29 cellular contexts compared by ENCODE assay signal in the genomic region with DNA sequence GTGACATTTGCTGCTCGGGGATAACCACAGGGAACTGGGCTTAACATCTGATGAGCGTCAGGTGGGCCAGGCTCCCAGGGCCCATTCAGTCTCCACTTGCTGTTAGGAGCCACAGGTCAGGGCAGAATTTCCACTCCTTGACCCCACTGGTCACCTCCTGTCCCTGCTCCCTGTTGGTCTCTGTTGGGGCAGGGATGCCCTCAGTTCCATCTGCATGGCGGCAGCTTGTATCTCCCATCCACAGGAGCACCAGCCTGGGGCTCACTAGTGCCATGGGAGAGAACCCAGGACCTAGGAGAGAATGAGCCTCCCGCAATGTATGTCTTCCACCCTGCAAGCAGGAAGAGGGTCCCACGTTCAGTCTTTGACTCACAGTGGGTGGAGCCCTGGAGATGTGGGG.
DNase-seq lines count a peak whose midpoint lies in the region; ATAC-seq and TF ChIP-seq lines count a peak whose summit lies in the region.
"Had no signal": no experiment of that assay in that cellular context is flagged by ENCODE, and none has a peak within 500 bp of the region (broad histone marks: within the 10 kb centered on the region; RNA-seq: fewer than 3 reads in every experiment).

No MANE protein-coding gene starts in this region.

- H3K9me1 ChIP-seq in IMR-90 (ENCODE audit: insufficient read depth, low read length) = peaks cover 29% of the 10 kb centered on the region

- H3K27me3 ChIP-seq in CD4-positive, CD25-positive, alpha-beta regulatory T cell (ENCODE audit: control insufficient read depth, insufficient read depth, low read length) = no peaks in the 10 kb centered on the region
- no peaks in the 10 kb centered on the region for H3K27me3 ChIP-seq in IMR-90 (ENCODE audit: control insufficient read depth, insufficient read depth, low read length)
- H3K27me3 ChIP-seq in parathyroid adenoma (ENCODE audit: control insufficient read depth, insufficient read depth, low read length) = no peaks in the 10 kb centered on the region
- H3K27me3 ChIP-seq: ascending aorta, esophagus muscularis mucosa, SJCRH30, suprapubic skin had no signal

- H3K4me1 ChIP-seq in CD4-positive, CD25-positive, alpha-beta regulatory T cell (ENCODE audit: control insufficient read depth, insufficient read depth, low read length, poor library complexity, severe bottlenecking) = peaks cover 20% of the 10 kb centered on the region
- peaks cover 15% of the 10 kb centered on the region for H3K4me1 ChIP-seq in IMR-90 (ENCODE audit: control insufficient read depth, insufficient read depth, low read length)
- H3K4me1 ChIP-seq in parathyroid adenoma = peaks cover 93% of the 10 kb centered on the region
- H3K4me1 ChIP-seq: ascending aorta had no signal

- H2BK5ac ChIP-seq in IMR-90 (ENCODE audit: low read depth, low read length, poor library complexity, severe bottlenecking) = no peak overlapping the region

- no peak overlapping the region for H4K5ac ChIP-seq in IMR-90 (ENCODE audit: low read depth, low read length)

- no peaks in the 10 kb centered on the region for H3K36me3 ChIP-seq in CD4-positive, CD25-positive, alpha-beta regulatory T cell (ENCODE audit: control insufficient read depth, insufficient read depth, low read length)
- no peaks in the 10 kb centered on the region for H3K36me3 ChIP-seq in IMR-90 (ENCODE audit: control insufficient read depth, insufficient read depth, low read length)
- no peaks in the 10 kb centered on the region for H3K36me3 ChIP-seq in parathyroid adenoma (ENCODE audit: control insufficient read depth, insufficient read depth, low read length)
- H3K36me3 ChIP-seq: ascending aorta, esophagus muscularis mucosa had no signal

- no peak overlapping the region for H2BK20ac ChIP-seq in IMR-90 (ENCODE audit: low read depth, low read length)

- no peak overlapping the region for H3K18ac ChIP-seq in IMR-90 (ENCODE audit: low read depth, low read length)

- ATAC-seq in CD4-positive, CD25-positive, alpha-beta regulatory T cell (ENCODE audit: low read depth in 2 of 2) = no peak
- no peak for ATAC-seq in IMR-90 (ENCODE audit: low read depth)
- ATAC-seq in HG02678 (IDR thresholded peaks at IDR 0.05; ENCODE audit: unreplicated experiment) = no peak
- no peak for ATAC-seq in GM21423 (IDR thresholded peaks at IDR 0.05; ENCODE audit: unreplicated experiment)
- ATAC-seq: CD8-positive, alpha-beta T cell; left lobe of liver had no signal

- no peak overlapping the region for H3K4me3 Mint-ChIP-seq in CD4-positive, CD25-positive, alpha-beta regulatory T cell
- H3K4me3 Mint-ChIP-seq: activated CD4-positive, alpha-beta memory T cell treated with anti-CD3 and anti-CD28 coated beads for 36 hours; activated naive CD8-positive, alpha-beta T cell treated with anti-CD3 and anti-CD28 coated beads, Interleukin-2, amount 10 ng/mL, durations not matched to agents 7 days and 5 days; CD8-positive, alpha-beta T cell; dendritic cell treated with granulocyte-macrophage colony-stimulating factor and Interleukin-4, amounts not matched to agents 40 ng/mL and 50 ng/mL, for 4 days; endodermal cell had no signal

- H3K9me3 Mint-ChIP-seq in CD4-positive, CD25-positive, alpha-beta regulatory T cell = no peaks in the 10 kb centered on the region
- H3K9me3 Mint-ChIP-seq: activated CD4-positive, alpha-beta memory T cell treated with anti-CD3 and anti-CD28 coated beads for 36 hours; activated naive CD8-positive, alpha-beta T cell treated with anti-CD3 and anti-CD28 coated beads, Interleukin-2, amount 10 ng/mL, durations not matched to agents 7 days and 5 days; CD8-positive, alpha-beta T cell; dendritic cell treated with granulocyte-macrophage colony-stimulating factor and Interleukin-4, amounts not matched to agents 40 ng/mL and 50 ng/mL, for 4 days; endodermal cell had no signal

- H3K56ac ChIP-seq in IMR-90 (ENCODE audit: extremely low read depth, insufficient read depth, low read length) = no peak overlapping the region

- H3K4me2 ChIP-seq in IMR-90 (ENCODE audit: low read depth, low read length) (no peak overlapping the region), parathyroid adenoma (ENCODE audit: low read length) (no peak overlapping the region)

- intact Hi-C loops in IMR-90 (cut with micrococcal nuclease) = no loop called here

- H4K8ac ChIP-seq in IMR-90 (ENCODE audit: low read depth in 2 of 2, low read length in 2 of 2) = no peak overlapping the region

- H4K20me1 ChIP-seq in IMR-90 (ENCODE audit: insufficient read depth, low read length) = no peaks in the 10 kb centered on the region

- no peak overlapping the region for H2AK9ac ChIP-seq in IMR-90 (replicated peaks; ENCODE audit: low read depth, low read length, poor library complexity)

- WGBS in IMR-90 (ENCODE audit: extremely low coverage in 2 of 2, insufficient read length in 1 of 2), 2 experiments = 50% methylated on average over 2 of the region's 5 CpGs; no CpG with 5 or more reads in 1 of the 2 experiments

- POLR2A ChIA-PET in IMR-90 (lab: Charles Lee; ENCODE audit: unreplicated experiment) = no interaction called here

- in situ Hi-C loops in IMR-90 (cut with MboI; ENCODE audit: low sequenced_read_pairs) = no loop called here

- CTCF ChIA-PET in IMR-90 (lab: Yijun Ruan, JAX) = interaction anchor here (1.3 kb wide), 1 partner anchor 20 kb away, joined by 4 read pairs; no protein-coding TSS in a partner anchor

- DNase-seq in CD4-positive, CD25-positive, alpha-beta regulatory T cell = no peak
- DNase-seq in IMR-90 (no peak), NCI-H526 (lab: John Stamatoyannopoulos, UW) (no peak)
- DNase-seq: activated CD4-positive, alpha-beta memory T cell treated with anti-CD3 and anti-CD28 coated beads for 36 hours; activated CD8-positive, alpha-beta memory T cell treated with anti-CD3 and anti-CD28 coated beads, Interleukin-2, amount 50 U/mL, for 4 hours; activated effector memory CD4-positive, alpha-beta T cell treated with Interleukin-2 at 50 U/mL for 16 hours; activated naive CD8-positive, alpha-beta T cell treated with anti-CD3 and anti-CD28 coated beads, Interleukin-2, amount 10 ng/mL, durations not matched to agents 7 days and 5 days; CD8-positive, alpha-beta T cell; DMS 273 treated with DMSO at 0.1 percent for 48 hours; endodermal cell; foreskin melanocyte; H7; KG1; mesendoderm; NCI-H1417 treated with DMSO at 0.1 percent for 48 hours; NCI-H2081 treated with DMSO at 0.1 percent for 48 hours; NCI-H345; NCI-H774; SJCRH30; stimulated activated CD4-positive, alpha-beta T cell treated with anti-CD3 and anti-CD28 coated beads, Interleukin-2, amount 100 ng/mL, for 24 hours had no signal

- H2AFZ ChIP-seq in IMR-90 (replicated peaks; ENCODE audit: low read length, poor library complexity) (no peak overlapping the region), parathyroid adenoma (no peak overlapping the region)

- H3K79me2 ChIP-seq in parathyroid adenoma = peaks cover 17% of the 10 kb centered on the region

- peak overlapping the region; percentile 15 for H2AK5ac ChIP-seq in IMR-90 (ENCODE audit: low read depth, low read length)

- H3K4me1 Mint-ChIP-seq in CD4-positive, CD25-positive, alpha-beta regulatory T cell = peaks cover 11 to 57% (median 39%) of the 10 kb centered on the region in 4 donors

- H3K9me3 ChIP-seq in CD4-positive, CD25-positive, alpha-beta regulatory T cell (ENCODE audit: control insufficient read depth in 2 of 2, low read length in 2 of 2) = no peaks in the 10 kb centered on the region
- no peaks in the 10 kb centered on the region for H3K9me3 ChIP-seq in IMR-90 (ENCODE audit: control insufficient read depth, insufficient read depth, low read length)
- no peaks in the 10 kb centered on the region for H3K9me3 ChIP-seq in parathyroid adenoma (ENCODE audit: control insufficient read depth, low read length)
- H3K9me3 ChIP-seq: ascending aorta, esophagus muscularis mucosa, SJCRH30, suprapubic skin had no signal

- H3K23ac ChIP-seq in IMR-90 (ENCODE audit: low read depth, low read length) = no peak overlapping the region; the same call in 1 of the 2 replicates

- dilution Hi-C loops in IMR-90 (cut with HindIII; ENCODE audit: low sequenced_read_pairs, unreplicated experiment) = no loop called here

- 0 out of 2 replicates have a peak overlapping the region, but pooled peaks have one; percentile 4 for H2BK120ac ChIP-seq in IMR-90 (ENCODE audit: low read depth, low read length)

- H3K14ac ChIP-seq in IMR-90 (replicated peaks; ENCODE audit: low read depth, low read length) = no peak overlapping the region

- H3K4me3 ChIP-seq in CD4-positive, CD25-positive, alpha-beta regulatory T cell (ENCODE audit: low read depth, low read length) = no peak overlapping the region
- no peak overlapping the region for H3K4me3 ChIP-seq in IMR-90 (ENCODE audit: insufficient read depth, low read depth, low read length)
- H3K4me3 ChIP-seq in parathyroid adenoma (ENCODE audit: low read depth, low read length) = no peak overlapping the region
- H3K4me3 ChIP-seq: ascending aorta, esophagus muscularis mucosa, SJCRH30, suprapubic skin had no signal

- no TSS peak for BruUV-seq in IMR-90 (replicated peaks; lab: Mats Ljungman, UMichigan)

- H3K4ac ChIP-seq in IMR-90 (ENCODE audit: low read depth, low read length) = no peak overlapping the region; the same call in 1 of the 2 replicates

- H3K9ac ChIP-seq in IMR-90 (ENCODE audit: low read depth, low read length) (no peak overlapping the region), parathyroid adenoma (no peak overlapping the region)

- H3K79me1 ChIP-seq in IMR-90 (ENCODE audit: low read depth in 1 of 2, low read length in 2 of 2) = 0 out of 4 replicates have a peak, but pooled peaks cover 0 to 8% of the 10 kb centered on the region in 2 experiments

- H4K91ac ChIP-seq in IMR-90 (ENCODE audit: insufficient read depth, low read depth, low read length) = no peak overlapping the region

- TF ChIP-seq RAD21 in IMR-90 (IDR thresholded peaks at IDR 0.05; ENCODE audit: low read length) = no peak

- TF ChIP-seq CTCF in IMR-90 (conservative IDR thresholded peaks at IDR 0.05; ENCODE audit: low read depth, low read length) (no peak), parathyroid adenoma (IDR thresholded peaks at IDR 0.05) (no peak)

- no peak overlapping the region for H3K27ac ChIP-seq in CD4-positive, CD25-positive, alpha-beta regulatory T cell (ENCODE audit: insufficient read depth, low read length, poor library complexity, severe bottlenecking)
- H3K27ac ChIP-seq in IMR-90 (ENCODE audit: insufficient read depth, low read length) (no peak overlapping the region), cingulate gyrus (ENCODE audit: low read depth, low read length) (peak overlapping the region; percentile 66), parathyroid adenoma (peak overlapping the region; percentile 96)
- H3K27ac ChIP-seq: ascending aorta, esophagus muscularis mucosa, SJCRH30, suprapubic skin had no signal

- H3K36me3 Mint-ChIP-seq in CD4-positive, CD25-positive, alpha-beta regulatory T cell = peaks cover 27% of the 10 kb centered on the region
- H3K36me3 Mint-ChIP-seq: activated CD4-positive, alpha-beta memory T cell treated with anti-CD3 and anti-CD28 coated beads for 36 hours had no signal

- H3K27me3 Mint-ChIP-seq in CD4-positive, CD25-positive, alpha-beta regulatory T cell = no peaks in the 10 kb centered on the region
- H3K27me3 Mint-ChIP-seq: activated CD4-positive, alpha-beta memory T cell treated with anti-CD3 and anti-CD28 coated beads for 36 hours; activated naive CD8-positive, alpha-beta T cell treated with anti-CD3 and anti-CD28 coated beads, Interleukin-2, amount 10 ng/mL, durations not matched to agents 7 days and 5 days; dendritic cell treated with granulocyte-macrophage colony-stimulating factor and Interleukin-4, amounts not matched to agents 40 ng/mL and 50 ng/mL, for 4 days had no signal

- peak overlapping the region in 2 of 3 donors; percentile 57 to 74 for H3K27ac Mint-ChIP-seq in CD4-positive, CD25-positive, alpha-beta regulatory T cell
- H3K27ac Mint-ChIP-seq: activated CD4-positive, alpha-beta memory T cell treated with anti-CD3 and anti-CD28 coated beads for 36 hours; activated naive CD8-positive, alpha-beta T cell treated with anti-CD3 and anti-CD28 coated beads, Interleukin-2, amount 10 ng/mL, durations not matched to agents 7 days and 5 days; dendritic cell treated with granulocyte-macrophage colony-stimulating factor and Interleukin-4, amounts not matched to agents 40 ng/mL and 50 ng/mL, for 4 days; endodermal cell had no signal

- TF ChIP-seq POLR2A in IMR-90 (IDR thresholded peaks at IDR 0.05; ENCODE audit: low read depth, low read length) = no peak

- H2BK15ac ChIP-seq in IMR-90 (ENCODE audit: low read depth, low read length) = no peak overlapping the region

Comparison
In these comparisons a context has a peak if more than half of its experiments do, and no peak if none do; other contexts are left out.
1. H3K27ac ChIP-seq: peak in cingulate gyrus (single experiment) and parathyroid adenoma (single experiment); none in CD4-positive, CD25-positive, alpha-beta regulatory T cell (single experiment) and IMR-90 (single experiment).